20 cellular contexts compared by ENCODE assay signal in the genomic region with DNA sequence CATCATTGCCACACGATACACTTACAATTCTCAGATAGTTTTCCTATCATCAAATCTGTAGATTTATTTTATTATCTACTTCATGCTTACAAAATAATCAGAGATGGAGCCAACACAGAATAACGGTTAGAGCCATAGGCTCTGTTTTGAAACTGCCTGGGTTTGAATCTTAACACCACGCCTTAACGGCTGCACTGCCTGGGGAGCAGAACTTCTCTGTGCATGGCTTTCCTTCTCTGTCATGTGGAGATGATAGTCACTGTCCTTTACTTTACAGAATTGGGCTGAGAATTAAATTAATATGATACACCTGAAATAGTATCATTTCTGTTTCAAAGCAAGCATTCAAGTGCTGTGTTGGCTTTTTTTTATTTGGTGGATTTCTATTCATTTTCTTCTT.
DNase-seq lines count a peak whose midpoint lies in the region; ATAC-seq, FAIRE-seq and TF ChIP-seq lines count a peak whose summit lies in the region.
"Had no signal": no experiment of that assay in that cellular context is flagged by ENCODE, and none has a peak within 500 bp of the region (broad histone marks: within the 10 kb centered on the region; RNA-seq: fewer than 3 reads in every experiment).

No MANE protein-coding gene starts in this region.

- in situ Hi-C loops in K562 (cut with MboI): no loop called here

- H4K20me1 ChIP-seq in K562 (replicated peaks; ENCODE audit: control insufficient read depth, insufficient read depth, low read length) (no peaks in the 10 kb centered on the region), neural progenitor cell (ENCODE audit: low read depth) (no peaks in the 10 kb centered on the region)

- no TSS peak for BruUV-seq in K562 (replicated peaks; lab: Mats Ljungman, UMichigan)

- TF ChIP-seq POLR2A in K562 (conservative IDR thresholded peaks at IDR 0.05): no peak
- no peak for TF ChIP-seq POLR2A in prostate gland (IDR thresholded peaks at IDR 0.05)

- no peaks in the 10 kb centered on the region for H3K9me1 ChIP-seq in K562 (ENCODE audit: control insufficient read depth, insufficient read depth, low read length)

- TF ChIP-seq EP300 in K562 (IDR thresholded peaks at IDR 0.05; ENCODE audit: low read length): no peak

- no peaks in the 10 kb centered on the region for H3K9me3 ChIP-seq in HUES48 (ENCODE audit: control insufficient read depth, insufficient read depth, low read length)
- no peaks in the 10 kb centered on the region for H3K9me3 ChIP-seq in K562 (replicated peaks; ENCODE audit: control insufficient read depth, insufficient read depth, low read depth, low read length)
- no peaks in the 10 kb centered on the region for H3K9me3 ChIP-seq in iPS-18a (ENCODE audit: control insufficient read depth, low read depth, low read length)
- H3K9me3 ChIP-seq in neural progenitor cell (ENCODE audit: low read depth): no peaks in the 10 kb centered on the region
- no peaks in the 10 kb centered on the region for H3K9me3 ChIP-seq in prostate gland

- no peaks in the 10 kb centered on the region for H3K36me3 Mint-ChIP-seq in neural progenitor cell

- POLR2A ChIA-PET in K562 (lab: Yijun Ruan, JAX): no interaction called here

- CTCF ChIA-PET in K562 (lab: Yijun Ruan, JAX; ENCODE audit: low intra/inter-chr PET ratio): no interaction called here

- H3K36me3 ChIP-seq in HUES48 (ENCODE audit: control insufficient read depth, insufficient read depth, low read length) (no peaks in the 10 kb centered on the region), K562 (ENCODE audit: control insufficient read depth, insufficient read depth, low read length) (no peaks in the 10 kb centered on the region), iPS-18a (ENCODE audit: control insufficient read depth, low read depth, low read length) (no peaks in the 10 kb centered on the region), neural progenitor cell (no peaks in the 10 kb centered on the region), prostate gland (no peaks in the 10 kb centered on the region)

- peaks cover 2% of the 10 kb centered on the region for H3K4me1 Mint-ChIP-seq in neural progenitor cell

- DNase-seq in K562 (ENCODE audit: extremely low read depth in 1 of 4, low spot score in 3 of 4) (peak in 1 of 4 experiments; percentile 3), neural progenitor cell (ENCODE audit: low spot score) (no peak), prostate gland (ENCODE audit: low spot score) (no peak), epidermal melanocyte (ENCODE audit: insufficient read length, low spot score) (no peak)
- DNase-seq in stimulated activated CD4-positive, alpha-beta T cell treated with anti-CD3 and anti-CD28 coated beads, Interleukin-2, amount 100 ng/mL, for 48 hours: no peak
- DNase-seq in activated CD4-positive, alpha-beta T cell treated with anti-CD3 and anti-CD28 coated beads for 48 hours: no peak
- DNase-seq: AML-193; CD4-positive, alpha-beta T cell; DMS153; DMS79; GDM1; HFFc6 had no signal

- H3K4me3 ChIP-seq in HUES48 (ENCODE audit: low read depth, low read length): peak overlapping the region; percentile 46; the same call in 1 of the 2 replicates
- no peak overlapping the region for H3K4me3 ChIP-seq in K562
- peak overlapping the region; percentile 39 for H3K4me3 ChIP-seq in iPS-18a (ENCODE audit: low read length)
- H3K4me3 ChIP-seq in neural progenitor cell: no peak overlapping the region
- H3K4me3 ChIP-seq in prostate gland: no peak overlapping the region

- intact Hi-C loops in K562 (cut with micrococcal nuclease): no loop called here
- intact Hi-C loops in prostate gland (cut with DNase I): no loop called here

- peak overlapping the region; percentile 97 for H3K27ac ChIP-seq in HUES48 (ENCODE audit: low read depth, low read length)
- H3K27ac ChIP-seq in K562 (ENCODE audit: extremely low read depth, low read depth, low read length): no peak overlapping the region
- peak overlapping the region; percentile 64 for H3K27ac ChIP-seq in iPS-18a (ENCODE audit: low read length)
- H3K27ac ChIP-seq in neural progenitor cell: no peak overlapping the region
- H3K27ac ChIP-seq in prostate gland: no peak overlapping the region
- H3K27ac ChIP-seq: C4-2B, HL-60 had no signal

- H3K27me3 ChIP-seq in HUES48 (ENCODE audit: control insufficient read depth, insufficient read depth, low read length): no peaks in the 10 kb centered on the region
- no peaks in the 10 kb centered on the region for H3K27me3 ChIP-seq in K562 (ENCODE audit: control insufficient read depth in 2 of 2, insufficient read depth in 2 of 2, low read length in 2 of 2)
- H3K27me3 ChIP-seq in iPS-18a (ENCODE audit: control insufficient read depth, insufficient read depth, low read length): no peaks in the 10 kb centered on the region
- no peaks in the 10 kb centered on the region for H3K27me3 ChIP-seq in neural progenitor cell
- H3K27me3 ChIP-seq in prostate gland (replicated peaks; ENCODE audit: insufficient read depth): no peaks in the 10 kb centered on the region

- H3K27ac Mint-ChIP-seq in neural progenitor cell: no peak overlapping the region
- H3K27ac Mint-ChIP-seq: CD4-positive, alpha-beta T cell; HFFc6 had no signal

- H3K9ac ChIP-seq in HUES48 (ENCODE audit: low read depth, low read length): no peak overlapping the region
- H3K9ac ChIP-seq in K562 (ENCODE audit: insufficient read depth in 1 of 2, low read depth in 2 of 2, low read length in 2 of 2): no peak overlapping the region
- H3K9ac ChIP-seq in iPS-18a (ENCODE audit: low read length): peak overlapping the region; percentile 21
- H3K9ac ChIP-seq in neural progenitor cell: no peak overlapping the region

- FAIRE-seq in K562 (lab: Jason Lieb, UNC): no peak
- FAIRE-seq: A204.1, GM12892, H54 had no signal

- no peaks in the 10 kb centered on the region for H3K9me3 Mint-ChIP-seq in neural progenitor cell
- H3K9me3 Mint-ChIP-seq: CD4-positive, alpha-beta T cell; HFFc6 had no signal

- 8% methylated on average over 4 of the region's 4 CpGs for WGBS in K562 (ENCODE audit: insufficient coverage, low coverage, missing lambda C conversion rate)
- WGBS in prostate gland: 81% methylated on average over 4 of the region's 4 CpGs

- H3K79me2 ChIP-seq in K562 (ENCODE audit: control insufficient read depth, insufficient read depth, low read length) (no peaks in the 10 kb centered on the region), neural progenitor cell (ENCODE audit: low read depth) (no peaks in the 10 kb centered on the region)

- TF ChIP-seq CTCF in K562 (IDR thresholded peaks at IDR 0.05 in 2 of 3, conservative IDR thresholded peaks at IDR 0.05 in 1 of 3; ENCODE audit: insufficient read depth in 2 of 3, low read depth in 1 of 3, low read length in 3 of 3): no peak
- no peak for TF ChIP-seq CTCF in neural progenitor cell (IDR thresholded peaks at IDR 0.05)
- no peak for TF ChIP-seq CTCF in prostate gland (IDR thresholded peaks at IDR 0.05)

- H3K4me3 Mint-ChIP-seq in neural progenitor cell: no peak overlapping the region
- H3K4me3 Mint-ChIP-seq: CD4-positive, alpha-beta T cell; HFFc6 had no signal

- no peak for TF ChIP-seq RAD21 in K562 (CRISPR knock-in tag; conservative IDR thresholded peaks at IDR 0.05 in 1 of 2, IDR thresholded peaks at IDR 0.05 in 1 of 2)

- H2AFZ ChIP-seq in K562 (ENCODE audit: low read depth, low read length) (peak overlapping the region; percentile 11; the same call in 1 of the 2 replicates), neural progenitor cell (replicated peaks) (no peak overlapping the region)

- peaks cover 10% of the 10 kb centered on the region for H3F3A ChIP-seq in neural progenitor cell (ENCODE audit: low read depth)

- no peaks in the 10 kb centered on the region for H3K27me3 Mint-ChIP-seq in neural progenitor cell (ENCODE audit: insufficient read depth, low read depth)
- H3K27me3 Mint-ChIP-seq: CD4-positive, alpha-beta T cell had no signal

- H3K4me1 ChIP-seq in HUES48 (ENCODE audit: control insufficient read depth, insufficient read depth, low read length) (peaks cover 65% of the 10 kb centered on the region), K562 (replicated peaks in 1 of 2; ENCODE audit: control insufficient read depth in 2 of 2, insufficient read depth in 2 of 2, low read length in 2 of 2) (no peaks in the 10 kb centered on the region), iPS-18a (ENCODE audit: control insufficient read depth, low read depth, low read length) (peaks cover 51% of the 10 kb centered on the region), neural progenitor cell (peaks cover 23% of the 10 kb centered on the region), prostate gland (replicated peaks) (no peaks in the 10 kb centered on the region)

- H3K4me2 ChIP-seq in K562 (ENCODE audit: insufficient read depth, low read length): no peak overlapping the region
- H3K4me2 ChIP-seq in neural progenitor cell: peak overlapping the region; percentile 36

- ATAC-seq in K562: no peak
- ATAC-seq: HCT116 had no signal

TF ChIP-seq in K562, 482 proteins besides CTCF, POLR2A, EP300 and RAD21:
- peak; percentile 38; the same call in 1 of the 2 replicates for TF ChIP-seq MYBL2 (IDR thresholded peaks at IDR 0.05; ENCODE audit: low read depth)
- no peak for TF ChIP-seq MYBL2 (CRISPR knock-in tag; IDR thresholded peaks at IDR 0.05; ENCODE audit: borderline replicate concordance)
- TF ChIP-seq XRCC4 (IDR thresholded peaks at IDR 0.05; ENCODE audit: extremely low read depth, insufficient read depth, insufficient read length): no peak

Comparison
In these comparisons a context has a peak if more than half of its experiments do, and no peak if none do; other contexts are left out.
1. H3K27ac ChIP-seq: peak in HUES48 (single experiment) and iPS-18a (single experiment); none in K562 (single experiment), neural progenitor cell (single experiment) and prostate gland (0 of 2).
2. H3K4me3 ChIP-seq: peak in HUES48 (single experiment) and iPS-18a (single experiment); none in K562 (single experiment), neural progenitor cell (single experiment) and prostate gland (0 of 2).